In genomic region chr10:129756912-129757861, GRCh38 we compare ENCODE assay signal across 10 cellular contexts.
A peak's percentile ranks its signal among the peaks of the same experiment; 100 is the strongest.
DNase-seq lines count a peak whose midpoint lies in the region; ATAC-seq and TF ChIP-seq lines count a peak whose summit lies in the region.
"Had no signal": no experiment of that assay in that cellular context is flagged by ENCODE, and none has a peak within 500 bp of the region (broad histone marks: within the 10 kb centered on the region; RNA-seq: fewer than 3 reads in every experiment).

No MANE protein-coding gene starts in this region.

- 28 to 31% methylated on average over 21 of the region's 21 CpGs for WGBS in lower leg skin, 2 donors
- WGBS in transverse colon (ENCODE audit: low coverage in 1 of 2), 2 donors = 69 to 70% methylated on average over 16 to 21 of the region's 21 CpGs

- peak; percentile 11 for DNase-seq in activated T-cell treated with anti-CD3 and anti-CD28 coated beads, Interleukin-2, amount 50 U/mL, for 24 hours
- no peak for DNase-seq in activated T-cell treated with anti-CD3 and anti-CD28 coated beads, Interleukin-2, amount 50 U/mL, for 4 hours
- DNase-seq in ascending aorta (ENCODE audit: low spot score in 2 of 2) = peak in 1 of 2 donors; percentile 54
- DNase-seq in lower leg skin (ENCODE audit: low spot score in 2 of 2) = peak; percentile 13 to 74
- peak; percentile 3 for DNase-seq in transverse colon
- DNase-seq in stimulated activated CD4-positive, alpha-beta T cell treated with anti-CD3 and anti-CD28 coated beads, Interleukin-4, amount 100 ng/mL, for 24 hours = no peak
- DNase-seq in stimulated activated CD4-positive, alpha-beta T cell treated with anti-CD3 and anti-CD28 coated beads, Interleukin-12 subunit alpha, Interleukin-12 subunit beta, amount 100 ng/mL, for 4 hours = no peak

- H3K27ac ChIP-seq in ascending aorta (no peak overlapping the region), transverse colon (no peak overlapping the region)
- H3K27ac ChIP-seq: C4-2B, parathyroid adenoma had no signal

- peaks cover 84% of the 10 kb centered on the region for H3K36me3 Mint-ChIP-seq in activated T-cell treated with anti-CD3 and anti-CD28 coated beads, Interleukin-2, amount 50 U/mL, for 24 hours (ENCODE audit: low read depth)
- peaks cover 63% of the 10 kb centered on the region for H3K36me3 Mint-ChIP-seq in activated T-cell treated with anti-CD3 and anti-CD28 coated beads, Interleukin-2, amount 50 U/mL, for 4 hours (ENCODE audit: insufficient read depth)

- H3K27me3 Mint-ChIP-seq in activated T-cell treated with anti-CD3 and anti-CD28 coated beads, Interleukin-2, amount 50 U/mL, for 24 hours = no peaks in the 10 kb centered on the region
- H3K27me3 Mint-ChIP-seq in activated T-cell treated with anti-CD3 and anti-CD28 coated beads, Interleukin-2, amount 50 U/mL, for 4 hours (ENCODE audit: low read depth) = no peaks in the 10 kb centered on the region

- H3K9me3 ChIP-seq in ascending aorta (peaks cover 0 to 2% of the 10 kb centered on the region in 2 donors), transverse colon (peaks cover 2 to 4% of the 10 kb centered on the region in 2 donors)

- no peaks in the 10 kb centered on the region for H3K27me3 ChIP-seq in ascending aorta
- no peaks in the 10 kb centered on the region for H3K27me3 ChIP-seq in transverse colon

- peak overlapping the region; percentile 12 to 40 for H3K4me3 ChIP-seq in ascending aorta
- no peak overlapping the region for H3K4me3 ChIP-seq in lower leg skin (ENCODE audit: low read depth, poor library complexity, severe bottlenecking)
- H3K4me3 ChIP-seq in transverse colon = peak overlapping the region in 1 of 4 donors; percentile 5

- intact Hi-C loops in ascending aorta (cut with DNase I) = no loop called here
- intact Hi-C loops in lower leg skin (cut with DNase I; ENCODE audit: low total_unique reads) = no loop called here
- intact Hi-C loops in transverse colon (cut with DNase I; ENCODE audit: low total_unique reads) = no loop called here

- TF ChIP-seq EP300 in transverse colon (IDR thresholded peaks at IDR 0.05; ENCODE audit: low read depth) = peak; percentile 15

- in situ Hi-C loops in transverse colon (cut with MboI; ENCODE audit: low pct_ligation_motif_present in 1 of 4, low pct_unique_long_range_greater_than_20kb in 1 of 4, low sequenced_read_pairs in 3 of 4) = no loop called here

- no peak overlapping the region for H3K27ac Mint-ChIP-seq in activated T-cell treated with anti-CD3 and anti-CD28 coated beads, Interleukin-2, amount 50 U/mL, for 24 hours

- TF ChIP-seq CTCF in ascending aorta (IDR thresholded peaks at IDR 0.05) = no peak
- TF ChIP-seq CTCF in lower leg skin (IDR thresholded peaks at IDR 0.05) = no peak
- no peak for TF ChIP-seq CTCF in transverse colon (IDR thresholded peaks at IDR 0.05)

- no peak for ATAC-seq in activated T-cell treated with anti-CD3 and anti-CD28 coated beads, Interleukin-2, amount 50 U/mL, for 4 hours
- no peak for ATAC-seq in GM21717 (IDR thresholded peaks at IDR 0.05; ENCODE audit: unreplicated experiment)

- peaks cover 16% of the 10 kb centered on the region for H3K9me3 Mint-ChIP-seq in activated T-cell treated with anti-CD3 and anti-CD28 coated beads, Interleukin-2, amount 50 U/mL, for 24 hours
- H3K9me3 Mint-ChIP-seq in activated T-cell treated with anti-CD3 and anti-CD28 coated beads, Interleukin-2, amount 50 U/mL, for 4 hours = peaks cover 14% of the 10 kb centered on the region

- no peak for TF ChIP-seq POLR2A in lower leg skin (IDR thresholded peaks at IDR 0.05)
- TF ChIP-seq POLR2A in transverse colon (IDR thresholded peaks at IDR 0.05) = no peak

- H3K4me1 ChIP-seq in ascending aorta = no peaks in the 10 kb centered on the region
- H3K4me1 ChIP-seq in transverse colon = no peaks in the 10 kb centered on the region
- H3K4me1 ChIP-seq: parathyroid adenoma had no signal

- H3K36me3 ChIP-seq in ascending aorta = peaks cover 2 to 11% of the 10 kb centered on the region in 2 donors
- H3K36me3 ChIP-seq in transverse colon = no peaks in the 10 kb centered on the region

- H3K4me1 Mint-ChIP-seq in activated T-cell treated with anti-CD3 and anti-CD28 coated beads, Interleukin-2, amount 50 U/mL, for 24 hours (ENCODE audit: low read depth) = peaks cover 13% of the 10 kb centered on the region
- peaks cover 8% of the 10 kb centered on the region for H3K4me1 Mint-ChIP-seq in activated T-cell treated with anti-CD3 and anti-CD28 coated beads, Interleukin-2, amount 50 U/mL, for 4 hours (ENCODE audit: low read depth)

- H3K4me3 Mint-ChIP-seq in activated T-cell treated with anti-CD3 and anti-CD28 coated beads, Interleukin-2, amount 50 U/mL, for 24 hours = peak overlapping the region; percentile 25
- no peak overlapping the region for H3K4me3 Mint-ChIP-seq in activated T-cell treated with anti-CD3 and anti-CD28 coated beads, Interleukin-2, amount 50 U/mL, for 4 hours

Comparison
In these comparisons a context has a peak if more than half of its experiments do, and no peak if none do; other contexts are left out.
1. DNase-seq: peak in activated T-cell treated with anti-CD3 and anti-CD28 coated beads, Interleukin-2, amount 50 U/mL, for 24 hours (single experiment), lower leg skin (2 of 2) and transverse colon (single experiment); none in activated T-cell treated with anti-CD3 and anti-CD28 coated beads, Interleukin-2, amount 50 U/mL, for 4 hours (single experiment), stimulated activated CD4-positive, alpha-beta T cell treated with anti-CD3 and anti-CD28 coated beads, Interleukin-4, amount 100 ng/mL, for 24 hours (single experiment) and stimulated activated CD4-positive, alpha-beta T cell treated with anti-CD3 and anti-CD28 coated beads, Interleukin-12 subunit alpha, Interleukin-12 subunit beta, amount 100 ng/mL, for 4 hours (single experiment).